19 cellular contexts compared by ENCODE assay signal in genomic region chr20:63394069-63394468, GRCh38. TPM values are rescaled to one million over a fixed set of nuclear protein-coding genes. Genes with fewer than 3 reads are reported as not detected.
A peak's percentile ranks its signal among the peaks of the same experiment; 100 is the strongest.
DNase-seq lines count a peak whose midpoint lies in the region; ATAC-seq, FAIRE-seq and TF ChIP-seq lines count a peak whose summit lies in the region.
"Had no signal": no experiment of that assay in that cellular context is flagged by ENCODE, and none has a peak within 500 bp of the region (broad histone marks: within the 10 kb centered on the region; RNA-seq: fewer than 3 reads in every experiment).

No MANE protein-coding gene starts in this region.

- H2AK5ac ChIP-seq in H1 (ENCODE audit: low read depth, low read length): no peak overlapping the region

- 0 out of 2 replicates have a peak overlapping the region, but pooled peaks have one; percentile 3 for H2BK20ac ChIP-seq in H1 (ENCODE audit: low read length)

- H2BK120ac ChIP-seq in H1 (replicated peaks; ENCODE audit: low read depth, low read length): no peak overlapping the region

- H3K14ac ChIP-seq in H1 (ENCODE audit: insufficient read length): no peak overlapping the region

- peak overlapping the region; percentile 88; the same call in 1 of the 2 replicates for H2BK5ac ChIP-seq in H1 (ENCODE audit: low read depth, low read length)

- no peak for TF ChIP-seq RAD21 in H1 (IDR thresholded peaks at IDR 0.05 in 1 of 2, conservative IDR thresholded peaks at IDR 0.05 in 1 of 2; ENCODE audit: low read depth in 2 of 2, low read length in 2 of 2)

- no peak overlapping the region for H3K23ac ChIP-seq in H1 (ENCODE audit: insufficient read length)

- WGBS in H1 (ENCODE audit: extremely low coverage in 1 of 2, insufficient coverage in 1 of 2, insufficient read length in 1 of 2, insufficient replicate concordance in 2 of 2, low coverage in 1 of 2, low lambda C conversion rate in 2 of 2, missing lambda C conversion rate in 1 of 2), 2 experiments: 16% methylated on average over 14 of the region's 14 CpGs; no CpG with 5 or more reads in 1 of the 2 experiments

- H3K9me3 ChIP-seq in H1 (ENCODE audit: insufficient read depth in 2 of 2, low read depth in 1 of 2, low read length in 1 of 2) (peaks cover 16 to 22% of the 10 kb centered on the region in 2 experiments; a peak in 3 of 4 replicates), neural progenitor cell (ENCODE audit: low read depth) (no peaks in the 10 kb centered on the region)
- H3K9me3 ChIP-seq: BLaER1, gastrocnemius medialis had no signal

- H3K4me1 ChIP-seq in H1 (replicated peaks in 1 of 4; ENCODE audit: control insufficient read depth in 3 of 4, insufficient read depth in 4 of 4, low read length in 3 of 4) (peaks cover 0 to 19% (median 18%) of the 10 kb centered on the region in 4 experiments; a peak in 6 of 7 replicates), neural progenitor cell (peaks cover 9% of the 10 kb centered on the region)
- H3K4me1 ChIP-seq: BLaER1, gastrocnemius medialis, right atrium auricular region had no signal

- no peak for TF ChIP-seq POLR2A in H1 (IDR thresholded peaks at IDR 0.05; ENCODE audit: control extremely low read depth in 1 of 2, low read depth in 2 of 2, low read length in 2 of 2)

- ATAC-seq in HG03520 (IDR thresholded peaks at IDR 0.05; ENCODE audit: unreplicated experiment): no peak
- ATAC-seq: gastrocnemius medialis, K562, left colon had no signal

- peak overlapping the region; percentile 98 for H4K91ac ChIP-seq in H1 (replicated peaks; ENCODE audit: insufficient read length, low read length)

- H3K36me3 ChIP-seq in H1 (ENCODE audit: control insufficient read depth in 2 of 4, insufficient read depth in 4 of 4, low read length in 3 of 4): 0 out of 8 replicates have a peak, but pooled peaks cover 0 to 2% (median 0%) of the 10 kb centered on the region in 4 experiments
- H3K36me3 ChIP-seq in neural progenitor cell: no peaks in the 10 kb centered on the region
- H3K36me3 ChIP-seq: BLaER1, cardiac muscle cell, gastrocnemius medialis, right atrium auricular region had no signal

- H4K20me1 ChIP-seq in H1 (replicated peaks in 1 of 2; ENCODE audit: control insufficient read depth in 1 of 2, insufficient read depth in 2 of 2, low read length in 2 of 2) (no peaks in the 10 kb centered on the region), neural progenitor cell (ENCODE audit: low read depth) (no peaks in the 10 kb centered on the region)
- H4K20me1 ChIP-seq: BLaER1 had no signal

- no peaks in the 10 kb centered on the region for H3K36me3 Mint-ChIP-seq in neural progenitor cell

- no peaks in the 10 kb centered on the region for H3F3A ChIP-seq in neural progenitor cell (ENCODE audit: low read depth)

- peak overlapping the region; percentile 71; the same call in 1 of the 2 replicates for H4K8ac ChIP-seq in H1 (ENCODE audit: extremely low read depth, insufficient read depth, low read length)

- peaks cover 17% of the 10 kb centered on the region for H3K9me3 Mint-ChIP-seq in neural progenitor cell

- peak; percentile 83 for FAIRE-seq in H1 (lab: Jason Lieb, UNC)
- FAIRE-seq: endometrium, K562 had no signal

- peak overlapping the region; percentile 86 for H3K18ac ChIP-seq in H1 (ENCODE audit: extremely low read depth, low read length)

- DNase-seq in ELF-1 (ENCODE audit: low read depth, low spot score) (peak; percentile 54), NCI-H446 (lab: John Stamatoyannopoulos, UW) (peak; percentile 84 to 92), H1 (ENCODE audit: low read depth in 1 of 2, low spot score in 2 of 2) (peak in 1 of 2 experiments; percentile 41), neural progenitor cell (ENCODE audit: low spot score) (peak; percentile 58), NCI-H345 (lab: John Stamatoyannopoulos, UW) (no peak), NCI-H1105 treated with DMSO at 0.1 percent for 48 hours (lab: John Stamatoyannopoulos, UW) (no peak)
- DNase-seq: activated B cell treated with CpG ODN at 0.5 μM for 24 hours; activated naive CD4-positive, alpha-beta T cell treated with Interleukin-2 at 50 U/mL for 16 hours; gastrocnemius medialis; left colon; NCI-H1436 treated with DMSO at 0.1 percent for 48 hours; stimulated activated CD4-positive, alpha-beta T cell treated with anti-CD3 and anti-CD28 coated beads, Interleukin-4, amount 100 ng/mL, for 24 hours; trophoblast cell had no signal

- H3K4me3 Mint-ChIP-seq in neural progenitor cell: peak overlapping the region; percentile 30
- H3K4me3 Mint-ChIP-seq: activated B cell treated with CpG ODN at 0.5 μM for 24 hours had no signal

- H2BK12ac ChIP-seq in H1 (ENCODE audit: low read depth, low read length): peak overlapping the region; percentile 97; the same call in 1 of the 2 replicates

- CTCF ChIA-PET in H1 (lab: Charles Lee; ENCODE audit: partially characterized antibody): interaction anchor here (1.2 to 6.3 kb wide), 4 partner anchors 8 to 103 kb away, joined by 3 to 67 read pairs (median 4); no protein-coding TSS in a partner anchor

- peak overlapping the region; percentile 50 for H4K5ac ChIP-seq in H1 (ENCODE audit: insufficient read length, low read depth, low read length)

- no peak overlapping the region for H2BK15ac ChIP-seq in H1 (ENCODE audit: low read length)

- H3K4ac ChIP-seq in H1 (replicated peaks; ENCODE audit: insufficient read length, low read depth, low read length): peak overlapping the region; percentile 36

- TF ChIP-seq EP300 in H1 (IDR thresholded peaks at IDR 0.05; ENCODE audit: borderline replicate concordance in 1 of 2, low read depth in 2 of 2, low read length in 2 of 2): no peak

- TF ChIP-seq CTCF in H1 (IDR thresholded peaks at IDR 0.05; ENCODE audit: control extremely low read depth in 1 of 3, insufficient read depth in 1 of 3, low read depth in 1 of 3, low read length in 3 of 3): no peak
- no peak for TF ChIP-seq CTCF in neural progenitor cell (IDR thresholded peaks at IDR 0.05)

- H3K4me2 ChIP-seq in H1 (ENCODE audit: insufficient read depth in 1 of 2, low read depth in 2 of 2, low read length in 2 of 2) (peak overlapping the region; percentile 26 to 43; a peak in 3 of 4 replicates), neural progenitor cell (peak overlapping the region; percentile 42)
- H3K4me2 ChIP-seq: BLaER1 had no signal

- no peak overlapping the region for H3K56ac ChIP-seq in H1 (replicated peaks; ENCODE audit: insufficient read length, low read depth, low read length)

- H2AFZ ChIP-seq in H1 (ENCODE audit: low read length): no peak overlapping the region
- no peak overlapping the region for H2AFZ ChIP-seq in neural progenitor cell (replicated peaks)

- H3K79me2 ChIP-seq in H1 (ENCODE audit: control insufficient read depth in 1 of 2, insufficient read depth in 2 of 2, low read length in 2 of 2) (no peaks in the 10 kb centered on the region), neural progenitor cell (ENCODE audit: low read depth) (no peaks in the 10 kb centered on the region)

- H3K9ac ChIP-seq in H1 (replicated peaks in 1 of 4; ENCODE audit: extremely low read depth in 1 of 4, low read depth in 3 of 4, low read length in 3 of 4) (no peak overlapping the region), neural progenitor cell (no peak overlapping the region)
- H3K9ac ChIP-seq: BLaER1 had no signal

- peaks cover 12% of the 10 kb centered on the region for H3K27me3 Mint-ChIP-seq in neural progenitor cell (ENCODE audit: insufficient read depth, low read depth)

- H3K27ac ChIP-seq in H1 (ENCODE audit: low read depth, low read length) (no peak overlapping the region), neural progenitor cell (no peak overlapping the region)
- H3K27ac ChIP-seq: BLaER1, cardiac muscle cell, gastrocnemius medialis, right atrium auricular region had no signal

- H3K4me1 Mint-ChIP-seq in neural progenitor cell: peaks cover 15% of the 10 kb centered on the region
- H3K4me1 Mint-ChIP-seq: activated B cell treated with CpG ODN at 0.5 μM for 24 hours had no signal

- H3K27ac Mint-ChIP-seq in neural progenitor cell: no peak overlapping the region
- H3K27ac Mint-ChIP-seq: activated B cell treated with CpG ODN at 0.5 μM for 24 hours had no signal

- H3K4me3 ChIP-seq in H1 (ENCODE audit: extremely low read depth in 1 of 4, insufficient read depth in 2 of 4, low read depth in 3 of 4, low read length in 4 of 4) (peak overlapping the region in 1 of 4 experiments; percentile 12; a peak in 3 of 8 replicates), neural progenitor cell (no peak overlapping the region)
- H3K4me3 ChIP-seq: BLaER1, cardiac muscle cell, gastrocnemius medialis, K562, right atrium auricular region had no signal

- POLR2A ChIA-PET in H1 (lab: Charles Lee; ENCODE audit: partially characterized antibody): interaction anchor here (0.9 to 2.1 kb wide), 4 partner anchors 8 to 84 kb away, joined by 3 to 7 read pairs (median 4); partner anchors contain the start of gene CHRNA4

- H3K27me3 ChIP-seq in H1 (replicated peaks in 1 of 4; ENCODE audit: control insufficient read depth in 3 of 4, extremely low read depth in 1 of 4, insufficient read depth in 3 of 4, low read length in 3 of 4) (peaks cover 0 to 3% (median 0%) of the 10 kb centered on the region in 4 experiments; a peak in 1 of 7 replicates), neural progenitor cell (peaks cover 5% of the 10 kb centered on the region)
- H3K27me3 ChIP-seq: right atrium auricular region had no signal

- no peaks in the 10 kb centered on the region for H3K79me1 ChIP-seq in H1 (ENCODE audit: low read depth, low read length)

- H3K23me2 ChIP-seq in H1 (ENCODE audit: low read depth, low read length): no peaks in the 10 kb centered on the region

TF ChIP-seq in H1, 55 proteins besides CTCF, POLR2A, EP300 and RAD21 (continues in another document):
- TF ChIP-seq, protein P1, sequence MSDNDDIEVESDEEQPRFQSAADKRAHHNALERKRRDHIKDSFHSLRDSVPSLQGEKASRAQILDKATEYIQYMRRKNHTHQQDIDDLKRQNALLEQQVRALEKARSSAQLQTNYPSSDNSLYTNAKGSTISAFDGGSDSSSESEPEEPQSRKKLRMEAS (IDR thresholded peaks at IDR 0.05): 0 out of 2 replicates have a peak, but pooled peaks have one; percentile 15
- TF ChIP-seq SP4 (IDR thresholded peaks at IDR 0.05; ENCODE audit: low read length): no peak
- 0 out of 4 replicates have a peak, but pooled peaks of 1 of the 2 experiments have one; percentile 10 for TF ChIP-seq HDAC2 (IDR thresholded peaks at IDR 0.05; ENCODE audit: borderline replicate concordance in 1 of 2, low read depth in 2 of 2, low read length in 2 of 2)
- TF ChIP-seq BRCA1 (IDR thresholded peaks at IDR 0.05; ENCODE audit: low read depth, low read length): no peak
- TF ChIP-seq RXRA (IDR thresholded peaks at IDR 0.05; ENCODE audit: insufficient read depth, low read depth, low read length): no peak

RNA-seq across cellular contexts. Expression of gene CHRNA4, which starts 32.9 kb away (rescaled TPM):
- 2.7 and 5.7 TPM in 2 replicates for total RNA-seq in H1 (2021; fragmentation: NEBNext Ultra II Directional; extraction: Animal tissue kit (Norgen Biotek cat#: 25700))
- 4.3 and 5.0 TPM in 2 replicates for polyA plus RNA-seq in H1 (2011; rRNA removed)
- polyA plus RNA-seq in H1 (2011; cell fraction: cytosol; rRNA removed): 1.8 TPM
- 4.9 TPM for polyA plus RNA-seq in H1 (2011; cell fraction: nucleus; rRNA removed)
- polyA plus RNA-seq in H1 (2012, experiment 1 of 2): 2.0 to 4.0 TPM (median 2.5 TPM) in 4 replicates
- polyA plus RNA-seq in H1 (2012, experiment 2 of 2): 1.6 TPM
- 4.1 TPM for polyA plus RNA-seq in H1 (2013, experiment 1 of 2)
- polyA plus RNA-seq in H1 (2013, experiment 2 of 2): 3.8 TPM
- polyA minus RNA-seq in H1 (2011; rRNA and poly(A)+ RNA removed): 5.6 and 11.1 TPM in 2 replicates
- 8.4 TPM for polyA minus RNA-seq in H1 (2011; cell fraction: cytosol; rRNA and poly(A)+ RNA removed)
- 4.4 TPM for polyA minus RNA-seq in H1 (2011; cell fraction: nucleus; rRNA and poly(A)+ RNA removed)
- 0.68 TPM in 1 of 2 replicates, not detected in the other for total RNA-seq in neural progenitor cell (ENCODE audit: low replicate concordance)
- total RNA-seq: activated B cell treated with CpG ODN at 0.5 μM for 24 hours, gastrocnemius medialis, K562, left colon, right atrium auricular region had no signal
- polyA plus RNA-seq: cardiac muscle cell, K562 had no signal

Comparison
In these comparisons a context has a peak if more than half of its experiments do, and no peak if none do; other contexts are left out.
1. DNase-seq: peak in ELF-1 (single experiment), NCI-H446 (2 of 2) and neural progenitor cell (single experiment); none in NCI-H345 (single experiment) and NCI-H1105 treated with DMSO at 0.1 percent for 48 hours (single experiment).